Comparison of ENCODE assay signal across 13 cellular contexts in the genomic region with DNA sequence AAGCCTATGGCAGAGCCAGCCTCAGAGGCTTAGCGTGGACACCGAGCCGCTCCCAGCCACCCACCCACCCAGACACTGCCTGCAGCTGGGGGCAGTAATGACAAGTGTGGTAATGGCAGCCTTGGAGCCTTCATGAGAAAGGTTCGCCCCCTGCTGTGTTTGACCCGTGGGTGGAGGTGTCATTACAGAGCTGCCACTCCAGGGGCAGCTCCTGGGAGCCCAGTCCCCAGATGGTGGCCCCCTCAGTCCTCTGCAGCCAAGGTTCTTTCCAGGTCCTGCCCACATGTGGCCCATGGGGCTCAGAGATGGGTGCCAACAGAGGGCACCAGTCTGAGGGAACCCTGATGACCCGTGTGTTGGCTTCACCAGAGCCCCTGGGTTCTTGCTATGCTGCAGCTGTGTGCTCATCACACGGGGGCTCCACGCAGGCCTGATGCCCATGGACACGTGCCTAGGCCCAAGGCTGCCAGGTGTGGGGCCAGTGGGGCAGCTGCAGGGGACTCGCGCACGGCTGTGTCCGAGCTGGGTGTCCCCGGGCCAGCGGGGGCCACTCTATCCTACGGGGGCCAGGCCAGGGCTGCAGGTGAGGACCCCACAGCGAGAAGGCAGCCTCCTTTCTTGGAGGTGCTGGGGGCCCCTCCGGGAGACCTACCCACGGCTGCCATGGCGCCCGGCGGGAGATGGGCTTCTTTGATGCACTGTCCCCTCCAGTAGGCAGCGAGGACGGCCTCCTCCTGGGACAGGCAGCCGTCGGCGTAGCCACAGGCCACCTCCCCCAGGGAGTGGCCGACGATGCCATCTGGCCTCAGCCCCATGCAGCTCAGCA.
"Had no signal": no experiment of that assay in that cellular context is flagged by ENCODE, and none has a peak within 500 bp of the region (broad histone marks: within the 10 kb centered on the region; RNA-seq: fewer than 3 reads in every experiment).

No MANE protein-coding gene starts in this region.

- H3K4me3 ChIP-seq: cardiac muscle cell, esophagus squamous epithelium, tibial nerve, vagina had no signal

- H3K27me3 ChIP-seq: cardiac muscle cell, esophagus squamous epithelium, tibial nerve, vagina had no signal

- DNase-seq: activated CD4-positive, alpha-beta T cell treated with anti-CD3 and anti-CD28 coated beads, Interleukin-2, amount 50 U/mL, for 48 hours; activated naive CD8-positive, alpha-beta T cell treated with anti-CD3 and anti-CD28 coated beads for 36 hours; amygdala; dermis blood vessel endothelial cell; effector memory CD8-positive, alpha-beta T cell; esophagus squamous epithelium; midbrain; nucleus accumbens; retina; stimulated activated CD4-positive, alpha-beta T cell treated with anti-CD3 and anti-CD28 coated beads, Interleukin-2, amount 100 ng/mL, for 48 hours had no signal

- H3K4me1 ChIP-seq: esophagus squamous epithelium, vagina had no signal

- ATAC-seq: effector memory CD8-positive, alpha-beta T cell had no signal

- H3K9me3 ChIP-seq: esophagus squamous epithelium, tibial nerve, vagina had no signal

- H3K27ac ChIP-seq: cardiac muscle cell, esophagus squamous epithelium, tibial nerve, vagina had no signal
